Comparison of ENCODE assay signal across 20 cellular contexts in genomic region chr10:8065651-8066050, GRCh38. TPM values are rescaled to one million over a fixed set of nuclear protein-coding genes. Genes with fewer than 3 reads are reported as not detected.
DNase-seq lines count a peak whose midpoint lies in the region; ATAC-seq, FAIRE-seq and TF ChIP-seq lines count a peak whose summit lies in the region.
"Had no signal": no experiment of that assay in that cellular context is flagged by ENCODE, and none has a peak within 500 bp of the region (broad histone marks: within the 10 kb centered on the region; RNA-seq: fewer than 3 reads in every experiment).

No MANE protein-coding gene starts in this region.

- POLR2A ChIA-PET in MCF 10A (lab: Yijun Ruan, JAX) (interaction anchor here (0.6 to 2.0 kb wide), 3 partner anchors 12 to 828 kb away, joined by 3 to 11 read pairs (median 3); partner anchors contain the start of gene GATA3), endothelial cell of umbilical vein (lab: Charles Lee) (interaction anchor here (0.6 to 0.7 kb wide), 2 partner anchors 14 to 76 kb away, joined by 3 to 5 read pairs; no protein-coding TSS in a partner anchor)

- H3K9me3 Mint-ChIP-seq in MCF 10A (ENCODE audit: unreplicated experiment): no peaks in the 10 kb centered on the region
- H3K9me3 Mint-ChIP-seq: activated B cell treated with CpG ODN at 0.5 μM for 24 hours had no signal

- H3K36me3 Mint-ChIP-seq in MCF 10A (ENCODE audit: insufficient read depth, unreplicated experiment) (peaks cover 99% of the 10 kb centered on the region), T-helper 17 cell (ENCODE audit: low read depth) (peaks cover 19% of the 10 kb centered on the region)

- no peaks in the 10 kb centered on the region for H3K36me3 ChIP-seq in breast epithelium
- peaks cover 17 to 39% of the 10 kb centered on the region in 2 experiments for H3K36me3 ChIP-seq in endothelial cell of umbilical vein (ENCODE audit: control insufficient read depth in 2 of 2, extremely low read depth in 1 of 2, insufficient read depth in 2 of 2, low read length in 2 of 2)
- no peaks in the 10 kb centered on the region for H3K36me3 ChIP-seq in gastrocnemius medialis
- H3K36me3 ChIP-seq in H7 (replicated peaks; ENCODE audit: control insufficient read depth, insufficient read depth, low read length): no peaks in the 10 kb centered on the region
- H3K36me3 ChIP-seq: SJSA1 had no signal

- ATAC-seq in T-helper 17 cell (no peak), gastrocnemius medialis (peak; percentile 36 to 39), HG03045 (IDR thresholded peaks at IDR 0.05; ENCODE audit: unreplicated experiment) (no peak)
- ATAC-seq: left colon had no signal

- peak overlapping the region; percentile 53 for H3K9ac ChIP-seq in endothelial cell of umbilical vein (replicated peaks; ENCODE audit: extremely low read depth, insufficient read depth, low read length)

- peaks cover 65% of the 10 kb centered on the region for H3K79me2 ChIP-seq in endothelial cell of umbilical vein (ENCODE audit: control insufficient read depth, insufficient read depth, low read length)

- DNase-seq in MCF 10A (ENCODE audit: unreplicated experiment) (peak; percentile 30), breast epithelium (ENCODE audit: low spot score in 2 of 2) (no peak), T-helper 17 cell (no peak), endothelial cell of umbilical vein (ENCODE audit: low read depth, low spot score) (peak; percentile 98), gastrocnemius medialis (no peak), H7 (no peak), GM12892 (ENCODE audit: insufficient read length) (no peak)
- DNase-seq: activated B cell treated with CpG ODN at 0.5 μM for 24 hours, AML-193, EL, IMR-90, left colon, NCI-H1694, NCI-H82 had no signal

- H3K4me1 ChIP-seq in breast epithelium (no peaks in the 10 kb centered on the region), endothelial cell of umbilical vein (ENCODE audit: control insufficient read depth, extremely low read depth, insufficient read depth, low read length) (peaks cover 63% of the 10 kb centered on the region), gastrocnemius medialis (no peaks in the 10 kb centered on the region)

- no peaks in the 10 kb centered on the region for H4K20me1 ChIP-seq in endothelial cell of umbilical vein (replicated peaks; ENCODE audit: control insufficient read depth, extremely low read depth, insufficient read depth, low read length)

- H3K9me1 ChIP-seq in endothelial cell of umbilical vein (replicated peaks; ENCODE audit: control insufficient read depth, extremely low read depth, insufficient read depth, low read length): no peaks in the 10 kb centered on the region

- H3K27ac Mint-ChIP-seq in MCF 10A (ENCODE audit: low read depth, unreplicated experiment) (peak overlapping the region; percentile 81), T-helper 17 cell (peak overlapping the region; percentile 94)
- H3K27ac Mint-ChIP-seq: activated B cell treated with CpG ODN at 0.5 μM for 24 hours had no signal

- H3K27me3 ChIP-seq in breast epithelium (no peaks in the 10 kb centered on the region), endothelial cell of umbilical vein (ENCODE audit: control insufficient read depth in 2 of 2, insufficient read depth in 2 of 2, low read length in 2 of 2) (no peaks in the 10 kb centered on the region), gastrocnemius medialis (peaks cover 32 to 53% (median 50%) of the 10 kb centered on the region in 3 donors), H7 (ENCODE audit: control insufficient read depth, insufficient read depth, low read length) (peaks cover 21% of the 10 kb centered on the region)
- H3K27me3 ChIP-seq: SJSA1 had no signal

- peak overlapping the region; percentile 71 for H3K4me2 ChIP-seq in endothelial cell of umbilical vein (ENCODE audit: insufficient read depth, low read length)

- H3K27me3 Mint-ChIP-seq in MCF 10A (ENCODE audit: insufficient read depth, unreplicated experiment) (no peaks in the 10 kb centered on the region), T-helper 17 cell (no peaks in the 10 kb centered on the region)

- in situ Hi-C loops in gastrocnemius medialis (cut with MboI; ENCODE audit: low sequenced_read_pairs in 4 of 4): no loop called here

- no TSS peak for BruUV-seq in MCF 10A (replicated peaks; lab: Mats Ljungman, UMichigan)
- no TSS peak for BruUV-seq in endothelial cell of umbilical vein (replicated peaks; lab: Mats Ljungman, UMichigan)

- CTCF ChIA-PET in MCF 10A (lab: Yijun Ruan, JAX) (no interaction called here), endothelial cell of umbilical vein (lab: Charles Lee) (interaction anchor here (0.9 to 1.0 kb wide), 3 partner anchors 8 to 193 kb away, joined by 4 to 6 read pairs (median 5); no protein-coding TSS in a partner anchor)

- FAIRE-seq in endothelial cell of umbilical vein (lab: Jason Lieb, UNC): peak; percentile 92
- no peak for FAIRE-seq in GM12892 (lab: Jason Lieb, UNC)
- FAIRE-seq: GM18507 had no signal

- intact Hi-C loops in MCF 10A (cut with micrococcal nuclease) (no loop called here), breast epithelium (cut with DNase I; ENCODE audit: low total_unique reads) (loop anchor here (10.0 kb wide), 1 partner anchor 339 kb away; no protein-coding TSS in a partner anchor), endothelial cell of umbilical vein (cut with micrococcal nuclease) (loop anchor here (1.0 kb wide), 3 partner anchors 8 to 1343 kb away; no protein-coding TSS in a partner anchor), gastrocnemius medialis (cut with DNase I; ENCODE audit: low total_unique reads) (loop anchor here (10.0 kb wide), 1 partner anchor 299 kb away; no protein-coding TSS in a partner anchor)

- H2AFZ ChIP-seq in endothelial cell of umbilical vein (ENCODE audit: low read depth, low read length): no peak overlapping the region

- H3K4me1 Mint-ChIP-seq in MCF 10A (ENCODE audit: insufficient read depth, unreplicated experiment) (peaks cover 33% of the 10 kb centered on the region), T-helper 17 cell (peaks cover 71% of the 10 kb centered on the region)

- no peak for TF ChIP-seq CTCF in MCF 10A (IDR thresholded peaks at IDR 0.05; ENCODE audit: unreplicated experiment)
- no peak for TF ChIP-seq CTCF in breast epithelium (IDR thresholded peaks at IDR 0.05)
- TF ChIP-seq CTCF in endothelial cell of umbilical vein (IDR thresholded peaks at IDR 0.05; ENCODE audit: extremely low read depth in 1 of 2, insufficient read depth in 1 of 2, low read depth in 1 of 2, low read length in 2 of 2): no peak
- TF ChIP-seq CTCF in gastrocnemius medialis (IDR thresholded peaks at IDR 0.05 in 4 of 5, conservative IDR thresholded peaks at IDR 0.05 in 1 of 5): no peak

- H3K4me3 ChIP-seq in breast epithelium (no peak overlapping the region), endothelial cell of umbilical vein (replicated peaks in 1 of 3; ENCODE audit: insufficient read depth in 1 of 3, low read depth in 1 of 3, low read length in 3 of 3) (peak overlapping the region in 1 of 3 experiments; percentile 37), gastrocnemius medialis (no peak overlapping the region), H7 (ENCODE audit: insufficient read depth, low read depth, low read length) (no peak overlapping the region)
- H3K4me3 ChIP-seq: coronary artery, SJSA1 had no signal

- dilution Hi-C loops in endothelial cell of umbilical vein (cut with MboI; ENCODE audit: extremely low pct_ligation_motif_present, low sequenced_read_pairs): no loop called here

- H3K27ac ChIP-seq in breast epithelium (peak overlapping the region in 1 of 2 donors; percentile 33), endothelial cell of umbilical vein (ENCODE audit: insufficient read depth, low read depth, low read length) (peak overlapping the region; percentile 86), gastrocnemius medialis (peak overlapping the region in 1 of 4 donors; percentile 21)
- H3K27ac ChIP-seq: coronary artery, SJSA1 had no signal

- H3K4me3 Mint-ChIP-seq in MCF 10A (ENCODE audit: unreplicated experiment): peak overlapping the region; percentile 6
- H3K4me3 Mint-ChIP-seq in T-helper 17 cell: peak overlapping the region; percentile 39
- H3K4me3 Mint-ChIP-seq: activated B cell treated with CpG ODN at 0.5 μM for 24 hours had no signal

- H3K9me3 ChIP-seq in breast epithelium (no peaks in the 10 kb centered on the region), T-helper 17 cell (ENCODE audit: control insufficient read depth, low read length, poor library complexity, severe bottlenecking) (no peaks in the 10 kb centered on the region), endothelial cell of umbilical vein (replicated peaks; ENCODE audit: control insufficient read depth, insufficient read depth, low read length) (no peaks in the 10 kb centered on the region), gastrocnemius medialis (no peaks in the 10 kb centered on the region)
- H3K9me3 ChIP-seq: SJSA1 had no signal

- TF ChIP-seq POLR2A in breast epithelium (IDR thresholded peaks at IDR 0.05): no peak
- TF ChIP-seq POLR2A in endothelial cell of umbilical vein (IDR thresholded peaks at IDR 0.05; ENCODE audit: low read depth, low read length): peak; percentile 64
- no peak for TF ChIP-seq POLR2A in gastrocnemius medialis (IDR thresholded peaks at IDR 0.05)
- TF ChIP-seq POLR2A in GM12892 (IDR thresholded peaks at IDR 0.05; ENCODE audit: low read depth, low read length): no peak

TF ChIP-seq in endothelial cell of umbilical vein, 7 proteins besides CTCF, POLR2A, EP300 and RAD21 (continues in another document):
- TF ChIP-seq MYC (IDR thresholded peaks at IDR 0.05; ENCODE audit: low read depth, low read length) (no peak), JUN (IDR thresholded peaks at IDR 0.05; ENCODE audit: borderline replicate concordance, insufficient read depth, insufficient read length, low read depth) (peak; percentile 91), POLR2AphosphoS5 (IDR thresholded peaks at IDR 0.05; ENCODE audit: insufficient read depth, low read depth, low read length) (peak; percentile 86), EZH2 (IDR thresholded peaks at IDR 0.05; ENCODE audit: borderline replicate concordance, low read depth, low read length, severe bottlenecking) (no peak), FOS (IDR thresholded peaks at IDR 0.05; ENCODE audit: borderline replicate concordance, insufficient read depth, low read length) (peak; percentile 73)

RNA-seq across cellular contexts. Expression of gene GATA3, which starts 11.2 kb away (rescaled TPM):
- total RNA-seq in MCF 10A (2022): 13.1 and 14.6 TPM in 2 replicates
- total RNA-seq in breast epithelium: 10 to 100 TPM in 2 of 3 donors, under 1 TPM in 1; 0.48 to 36.4 (median 28.2) TPM
- total RNA-seq in T-helper 17 cell: 100 to 1,000 TPM in 1 of 2 donors, 10 to 100 TPM in 1; 91.9 to 149 TPM
- total RNA-seq in endothelial cell of umbilical vein: 30.9 and 33.0 TPM in 2 replicates
- 7.2 and 9.3 TPM in 2 replicates for polyA plus RNA-seq in endothelial cell of umbilical vein
- 6.7 and 7.0 TPM in 2 replicates for polyA plus RNA-seq in endothelial cell of umbilical vein (2011; cell fraction: cytosol; rRNA removed)
- 13.5 and 14.3 TPM in 2 replicates for polyA plus RNA-seq in endothelial cell of umbilical vein (2011; cell fraction: nucleus; rRNA removed)
- 16.6 and 19.7 TPM in 2 replicates for polyA plus RNA-seq in endothelial cell of umbilical vein (2012)
- 2.5 TPM in 2 replicates for polyA minus RNA-seq in endothelial cell of umbilical vein
- polyA minus RNA-seq in endothelial cell of umbilical vein (2011; cell fraction: cytosol; rRNA and poly(A)+ RNA removed): not detected
- 5.0 and 8.9 TPM in 2 replicates for polyA minus RNA-seq in endothelial cell of umbilical vein (2011; cell fraction: nucleus; rRNA and poly(A)+ RNA removed)
- under 1 TPM; 0.12 to 0.61 (median 0.58) TPM for total RNA-seq in gastrocnemius medialis
- total RNA-seq in H7 (2014; rRNA removed; shearing (Covaris generic)): 0.11 and 1.1 TPM in 2 replicates
- 2.8 TPM for polyA plus RNA-seq in GM12892 (2012; ENCODE audit: missing spikeins)
- total RNA-seq: fibroblast of villous mesenchyme, IMR-90, osteoblast, SJSA1 had no signal

Comparison
In these comparisons a context has a peak if more than half of its experiments do, and no peak if none do; other contexts are left out.
1. DNase-seq: peak in MCF 10A (single experiment) and endothelial cell of umbilical vein (single experiment); none in breast epithelium (0 of 2), T-helper 17 cell (0 of 3), gastrocnemius medialis (0 of 2), H7 (single experiment) and GM12892 (single experiment).
2. ATAC-seq: peak in gastrocnemius medialis (2 of 2); none in T-helper 17 cell (single experiment) and HG03045 (single experiment).